1 cellular context compared by ENCODE assay signal in the genomic region with DNA sequence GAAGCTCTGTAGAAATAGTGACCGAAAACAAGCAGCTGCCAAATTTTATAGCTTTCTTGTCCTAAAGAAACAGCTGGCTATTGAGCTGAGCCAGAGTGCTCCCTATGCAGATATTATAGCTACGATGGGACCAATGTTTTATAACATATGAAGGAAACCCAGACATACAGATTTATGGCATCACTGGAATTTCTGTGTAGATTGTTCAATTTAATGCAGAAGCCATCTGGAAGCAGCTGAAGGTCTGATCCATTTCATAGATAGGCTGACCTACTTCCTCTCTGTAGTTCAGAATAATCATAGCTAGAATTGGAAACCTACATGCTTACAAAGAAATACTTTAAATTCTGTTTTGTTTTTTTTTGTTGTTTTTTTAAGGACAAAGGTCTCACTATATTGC.
TF ChIP-seq lines count a peak whose summit lies in the region.

No MANE protein-coding gene starts in this region.

TF ChIP-seq in K562, 482 proteins besides CTCF, POLR2A, EP300 and RAD21 (continued from another document):
- TF ChIP-seq, protein P1, sequence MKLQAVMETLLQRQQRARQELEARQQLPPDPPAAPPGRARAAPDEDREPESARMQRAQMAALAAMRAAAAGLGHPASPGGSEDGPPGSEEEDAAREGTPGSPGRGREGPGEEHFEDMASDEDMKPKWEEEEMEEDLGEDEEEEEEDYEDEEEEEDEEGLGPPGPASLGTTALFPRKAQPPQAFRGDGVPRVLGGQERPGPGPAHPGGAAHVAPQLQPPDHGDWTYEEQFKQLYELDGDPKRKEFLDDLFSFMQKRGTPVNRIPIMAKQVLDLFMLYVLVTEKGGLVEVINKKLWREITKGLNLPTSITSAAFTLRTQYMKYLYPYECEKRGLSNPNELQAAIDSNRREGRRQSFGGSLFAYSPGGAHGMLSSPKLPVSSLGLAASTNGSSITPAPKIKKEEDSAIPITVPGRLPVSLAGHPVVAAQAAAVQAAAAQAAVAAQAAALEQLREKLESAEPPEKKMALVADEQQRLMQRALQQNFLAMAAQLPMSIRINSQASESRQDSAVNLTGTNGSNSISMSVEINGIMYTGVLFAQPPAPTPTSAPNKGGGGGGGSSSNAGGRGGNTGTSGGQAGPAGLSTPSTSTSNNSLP (IDR thresholded peaks at IDR 0.05; ENCODE audit: borderline replicate concordance, low read depth, low read length): peak; percentile 20; the same call in 1 of the 2 replicates
- no peak for TF ChIP-seq FOXP1 (CRISPR knock-in tag; IDR thresholded peaks at IDR 0.05)
